Comparison of ENCODE assay signal across 22 cellular contexts in the genomic region with DNA sequence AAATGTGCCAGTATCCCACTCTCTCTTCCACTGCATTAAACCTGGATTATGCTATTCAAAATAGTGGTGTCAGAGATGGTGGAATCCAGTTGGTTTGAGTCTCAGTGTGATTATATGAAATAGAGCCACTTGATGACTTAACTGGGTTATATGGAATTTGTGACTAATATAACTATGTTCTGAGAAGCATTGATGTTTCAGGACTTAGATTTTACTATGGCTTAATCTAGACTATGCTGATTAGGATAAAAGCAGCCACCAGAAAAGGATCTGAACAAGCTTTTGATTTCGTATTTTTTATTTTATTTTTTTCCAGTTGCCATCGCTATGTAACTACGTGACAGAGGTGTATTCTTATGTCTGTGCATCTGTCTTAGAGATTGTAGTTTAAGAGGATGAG. TPM values are rescaled to one million over a fixed set of nuclear protein-coding genes. Genes with fewer than 3 reads are reported as not detected.
DNase-seq lines count a peak whose midpoint lies in the region; ATAC-seq and TF ChIP-seq lines count a peak whose summit lies in the region.
"Had no signal": no experiment of that assay in that cellular context is flagged by ENCODE, and none has a peak within 500 bp of the region (broad histone marks: within the 10 kb centered on the region; RNA-seq: fewer than 3 reads in every experiment).

No MANE protein-coding gene starts in this region.

- H3K27ac ChIP-seq in CD4-positive, alpha-beta T cell (ENCODE audit: low read depth, low read length) = no peak overlapping the region
- H3K27ac ChIP-seq: 22Rv1, BLaER1, C4-2B had no signal

- H3K27ac Mint-ChIP-seq in activated CD4-positive, alpha-beta T cell treated with anti-CD3 and anti-CD28 coated beads for 36 hours = no peak overlapping the region
- no peak overlapping the region for H3K27ac Mint-ChIP-seq in activated T-cell treated with anti-CD3 and anti-CD28 coated beads, Interleukin-2, amount 50 U/mL, for 72 hours
- no peak overlapping the region for H3K27ac Mint-ChIP-seq in CD4-positive, alpha-beta T cell
- H3K27ac Mint-ChIP-seq in activated T-helper 17 cell treated with anti-CD3 and anti-CD28 coated beads, Interleukin-2, amount 50 U/mL, for 72 hours = no peak overlapping the region
- H3K27ac Mint-ChIP-seq: B cell; CD4-positive, CD25-positive, alpha-beta regulatory T cell; GM23338; H9 had no signal

- DNase-seq in activated CD4-positive, alpha-beta T cell treated with anti-CD3 and anti-CD28 coated beads for 36 hours = no peak
- DNase-seq in activated CD4-positive, alpha-beta T cell treated with anti-CD3 and anti-CD28 coated beads for 1 hour = no peak
- no peak for DNase-seq in activated T-cell treated with anti-CD3 and anti-CD28 coated beads, Interleukin-2, amount 50 U/mL, for 72 hours
- no peak for DNase-seq in activated T-cell treated with anti-CD3 and anti-CD28 coated beads, Interleukin-2, amount 50 U/mL, for 1 hour
- DNase-seq in CD4-positive, alpha-beta T cell = no peak
- no peak for DNase-seq in COLO668 (lab: John Stamatoyannopoulos, UW; ENCODE audit: unreplicated experiment)
- DNase-seq: Caco-2; CD4-positive, CD25-positive, alpha-beta regulatory T cell; DMS153; EL; GDM1; H9 had no signal

- ATAC-seq in activated CD4-positive, alpha-beta T cell treated with anti-CD3 and anti-CD28 coated beads for 36 hours = peak; percentile 73
- ATAC-seq in activated T-cell treated with anti-CD3 and anti-CD28 coated beads, Interleukin-2, amount 50 U/mL, for 72 hours (replicated peaks in 1 of 2) = peak; percentile 71 to 72
- peak; percentile 46 for ATAC-seq in CD4-positive, alpha-beta T cell (ENCODE audit: poor library complexity)
- ATAC-seq in activated T-helper 17 cell treated with anti-CD3 and anti-CD28 coated beads, Interleukin-2, amount 50 U/mL, for 72 hours (replicated peaks) = peak; percentile 63
- ATAC-seq in HG03196 (IDR thresholded peaks at IDR 0.05; ENCODE audit: unreplicated experiment) = no peak
- ATAC-seq: GM12878, GM23338, HCT116 had no signal

- intact Hi-C loops in activated CD4-positive, alpha-beta T cell treated with anti-CD3 and anti-CD28 coated beads for 36 hours (cut with DNase I, micrococcal nuclease) = loop anchor here (1.0 to 5.0 kb wide), 4 partner anchors 21 to 49 kb away; no protein-coding TSS in a partner anchor
- intact Hi-C loops in CD4-positive, alpha-beta T cell (cut with DNase I, micrococcal nuclease) = no loop called here

- POLR2A ChIA-PET in activated CD4-positive, alpha-beta T cell treated with anti-CD3 and anti-CD28 coated beads for 36 hours (lab: Charles Lee) = no interaction called here
- POLR2A ChIA-PET in CD4-positive, alpha-beta T cell (lab: Charles Lee) = no interaction called here

- CTCF ChIA-PET in activated CD4-positive, alpha-beta T cell treated with anti-CD3 and anti-CD28 coated beads for 36 hours (lab: Charles Lee) = interaction anchor here (0.7 to 1.2 kb wide), 2 partner anchors 16 to 189 kb away, joined by 3 read pairs; no protein-coding TSS in a partner anchor
- CTCF ChIA-PET in CD4-positive, alpha-beta T cell (lab: Charles Lee) = no interaction called here

- H3K4me1 Mint-ChIP-seq in activated CD4-positive, alpha-beta T cell treated with anti-CD3 and anti-CD28 coated beads for 36 hours = peaks cover 23% of the 10 kb centered on the region
- peaks cover 12% of the 10 kb centered on the region for H3K4me1 Mint-ChIP-seq in activated T-cell treated with anti-CD3 and anti-CD28 coated beads, Interleukin-2, amount 50 U/mL, for 72 hours (ENCODE audit: low read depth)
- peaks cover 10% of the 10 kb centered on the region for H3K4me1 Mint-ChIP-seq in CD4-positive, alpha-beta T cell (ENCODE audit: low read depth)
- no peaks in the 10 kb centered on the region for H3K4me1 Mint-ChIP-seq in activated T-helper 17 cell treated with anti-CD3 and anti-CD28 coated beads, Interleukin-2, amount 50 U/mL, for 72 hours
- H3K4me1 Mint-ChIP-seq: B cell; CD4-positive, CD25-positive, alpha-beta regulatory T cell; GM23338; H9 had no signal

- H3K27me3 Mint-ChIP-seq in activated CD4-positive, alpha-beta T cell treated with anti-CD3 and anti-CD28 coated beads for 36 hours = peaks cover 4% of the 10 kb centered on the region
- H3K27me3 Mint-ChIP-seq in activated T-cell treated with anti-CD3 and anti-CD28 coated beads, Interleukin-2, amount 50 U/mL, for 72 hours (ENCODE audit: low read depth) = peaks cover 30% of the 10 kb centered on the region
- no peaks in the 10 kb centered on the region for H3K27me3 Mint-ChIP-seq in CD4-positive, alpha-beta T cell
- peaks cover 7% of the 10 kb centered on the region for H3K27me3 Mint-ChIP-seq in activated T-helper 17 cell treated with anti-CD3 and anti-CD28 coated beads, Interleukin-2, amount 50 U/mL, for 72 hours
- H3K27me3 Mint-ChIP-seq: B cell had no signal

- no peaks in the 10 kb centered on the region for H3K27me3 ChIP-seq in CD4-positive, alpha-beta T cell (ENCODE audit: control insufficient read depth, insufficient read depth, low read length)
- H3K27me3 ChIP-seq: BLaER1 had no signal

- H3K9me3 Mint-ChIP-seq in activated CD4-positive, alpha-beta T cell treated with anti-CD3 and anti-CD28 coated beads for 36 hours (ENCODE audit: low read depth) = no peaks in the 10 kb centered on the region
- no peaks in the 10 kb centered on the region for H3K9me3 Mint-ChIP-seq in activated T-cell treated with anti-CD3 and anti-CD28 coated beads, Interleukin-2, amount 50 U/mL, for 72 hours
- no peaks in the 10 kb centered on the region for H3K9me3 Mint-ChIP-seq in CD4-positive, alpha-beta T cell
- H3K9me3 Mint-ChIP-seq in activated T-helper 17 cell treated with anti-CD3 and anti-CD28 coated beads, Interleukin-2, amount 50 U/mL, for 72 hours = no peaks in the 10 kb centered on the region
- H3K9me3 Mint-ChIP-seq: GM23338, H9 had no signal

- H3K9me3 ChIP-seq in CD4-positive, alpha-beta T cell (ENCODE audit: control insufficient read depth, low read length) = no peaks in the 10 kb centered on the region
- H3K9me3 ChIP-seq: BLaER1, Caco-2 had no signal

- H3K4me3 Mint-ChIP-seq in activated CD4-positive, alpha-beta T cell treated with anti-CD3 and anti-CD28 coated beads for 36 hours = no peak overlapping the region
- no peak overlapping the region for H3K4me3 Mint-ChIP-seq in activated T-cell treated with anti-CD3 and anti-CD28 coated beads, Interleukin-2, amount 50 U/mL, for 72 hours
- H3K4me3 Mint-ChIP-seq in CD4-positive, alpha-beta T cell = no peak overlapping the region
- no peak overlapping the region for H3K4me3 Mint-ChIP-seq in activated T-helper 17 cell treated with anti-CD3 and anti-CD28 coated beads, Interleukin-2, amount 50 U/mL, for 72 hours
- H3K4me3 Mint-ChIP-seq: B cell; CD4-positive, CD25-positive, alpha-beta regulatory T cell; GM23338; H9 had no signal

- no peaks in the 10 kb centered on the region for H3K36me3 Mint-ChIP-seq in activated CD4-positive, alpha-beta T cell treated with anti-CD3 and anti-CD28 coated beads for 36 hours (ENCODE audit: low read depth)
- H3K36me3 Mint-ChIP-seq in activated T-cell treated with anti-CD3 and anti-CD28 coated beads, Interleukin-2, amount 50 U/mL, for 72 hours (ENCODE audit: insufficient read depth in 2 of 2) = no peaks in the 10 kb centered on the region
- H3K36me3 Mint-ChIP-seq in CD4-positive, alpha-beta T cell (ENCODE audit: low read depth) = no peaks in the 10 kb centered on the region
- no peaks in the 10 kb centered on the region for H3K36me3 Mint-ChIP-seq in activated T-helper 17 cell treated with anti-CD3 and anti-CD28 coated beads, Interleukin-2, amount 50 U/mL, for 72 hours (ENCODE audit: low read depth)
- H3K36me3 Mint-ChIP-seq: CD4-positive, CD25-positive, alpha-beta regulatory T cell had no signal

- no peak for TF ChIP-seq CTCF in CD4-positive, alpha-beta T cell (IDR thresholded peaks at IDR 0.05)

RNA-seq across cellular contexts. Expression of a gene that starts 39.1 kb away (rescaled TPM):
- not detected for total RNA-seq in activated CD4-positive, alpha-beta T cell treated with anti-CD3 and anti-CD28 coated beads for 36 hours
- total RNA-seq in activated T-cell treated with anti-CD3 and anti-CD28 coated beads, Interleukin-2, amount 50 U/mL, for 72 hours = not detected
- 1 to 10 TPM; 3.3 TPM for total RNA-seq in CD4-positive, alpha-beta T cell
- not detected for total RNA-seq in activated T-helper 17 cell treated with anti-CD3 and anti-CD28 coated beads, Interleukin-2, amount 50 U/mL, for 72 hours
- total RNA-seq: Caco-2, GM23338, H4, H9 had no signal

RNA-seq across cellular contexts. Expression of a gene that starts 55.3 kb away (rescaled TPM):
- not detected for total RNA-seq in activated CD4-positive, alpha-beta T cell treated with anti-CD3 and anti-CD28 coated beads for 36 hours
- total RNA-seq in activated T-cell treated with anti-CD3 and anti-CD28 coated beads, Interleukin-2, amount 50 U/mL, for 72 hours = not detected
- total RNA-seq in CD4-positive, alpha-beta T cell = not detected
- total RNA-seq in activated T-helper 17 cell treated with anti-CD3 and anti-CD28 coated beads, Interleukin-2, amount 50 U/mL, for 72 hours = not detected
- total RNA-seq: B cell, Caco-2, GM12878, GM23338, H4, H9 had no signal

Comparison
In these comparisons a context has a peak if more than half of its experiments do, and no peak if none do; other contexts are left out.
1. RNA of a gene that starts 39.1 kb away (total RNA-seq): 3.3 TPM in CD4-positive, alpha-beta T cell; not detected in activated CD4-positive, alpha-beta T cell treated with anti-CD3 and anti-CD28 coated beads for 36 hours, not detected in activated T-cell treated with anti-CD3 and anti-CD28 coated beads, Interleukin-2, amount 50 U/mL, for 72 hours and not detected in activated T-helper 17 cell treated with anti-CD3 and anti-CD28 coated beads, Interleukin-2, amount 50 U/mL, for 72 hours; every median in the first group is over 4 times any median in the second.
2. intact Hi-C loops: an anchor here in activated CD4-positive, alpha-beta T cell treated with anti-CD3 and anti-CD28 coated beads for 36 hours (1.0 to 5.0 kb wide); none called in CD4-positive, alpha-beta T cell.